Comparison of ENCODE assay signal across 9 cellular contexts in genomic region chr7:104328308-104328969, GRCh38. TPM values are rescaled to one million over a fixed set of nuclear protein-coding genes. Genes with fewer than 3 reads are reported as not detected.
DNase-seq lines count a peak whose midpoint lies in the region; ATAC-seq lines count a peak whose summit lies in the region.
"Had no signal": no experiment of that assay in that cellular context is flagged by ENCODE, and none has a peak within 500 bp of the region (broad histone marks: within the 10 kb centered on the region; RNA-seq: fewer than 3 reads in every experiment).

TSS of gene LHFPL3 (plus strand) at chr7:104328603.

- H3K27me3 ChIP-seq in neuron (ENCODE audit: insufficient read depth, low read length): peaks cover 63% of the 10 kb centered on the region

- peak within 1 kb of the TSS; percentile 47 for H3K4me3 ChIP-seq in neuron (ENCODE audit: low read length)

- peak within 1 kb of the TSS; percentile 77 for H2AFZ ChIP-seq in neuron (ENCODE audit: low read depth, low read length)

- no peaks in the 10 kb centered on the region for H3K36me3 ChIP-seq in neuron (ENCODE audit: insufficient read depth, low read length)

- peaks cover 12% of the 10 kb centered on the region for H3K4me1 ChIP-seq in neuron (ENCODE audit: insufficient read depth, low read length)

- H3K9me3 ChIP-seq in neuron (ENCODE audit: low read length): no peaks in the 10 kb centered on the region

- peak; percentile 48 for DNase-seq in COR-L47 (lab: John Stamatoyannopoulos, UW)
- DNase-seq in NCI-H1694 (lab: John Stamatoyannopoulos, UW): peak; percentile 17
- peak; percentile 7 for DNase-seq in cerebellum (ENCODE audit: low spot score)
- DNase-seq in GM19238 (ENCODE audit: insufficient read length, low spot score): no peak
- no peak for DNase-seq in HUDEP-2 (lab: John Stamatoyannopoulos, UW; ENCODE audit: unreplicated experiment in 76 of 76)
- DNase-seq in stimulated activated CD8-positive, alpha-beta memory T cell treated with anti-CD3 and anti-CD28 coated beads, Interleukin-4, amount 100 ng/mL, for 48 hours: no peak
- DNase-seq: NK-92 treated with Interleukin-12 subunit alpha and Interleukin-12 subunit beta, amount 100 ng/mL, for 24 hours had no signal

- no peak for ATAC-seq in HG02763 (IDR thresholded peaks at IDR 0.05; ENCODE audit: unreplicated experiment)

RNA-seq across cellular contexts. Expression of gene LHFPL3, which starts in this region (rescaled TPM):
- total RNA-seq in cerebellum: 33.5 TPM

Comparison
In these comparisons a context has a peak if more than half of its experiments do, and no peak if none do; other contexts are left out.
1. DNase-seq: peak in COR-L47 (single experiment), NCI-H1694 (single experiment) and cerebellum (single experiment); none in GM19238 (single experiment), HUDEP-2 (0 of 76) and stimulated activated CD8-positive, alpha-beta memory T cell treated with anti-CD3 and anti-CD28 coated beads, Interleukin-4, amount 100 ng/mL, for 48 hours (single experiment).